Comparison of ENCODE assay signal across 29 cellular contexts in genomic region chr7:90995996-90996395, GRCh38.
"Had no signal": no experiment of that assay in that cellular context is flagged by ENCODE, and none has a peak within 500 bp of the region (broad histone marks: within the 10 kb centered on the region; RNA-seq: fewer than 3 reads in every experiment).

No MANE protein-coding gene starts in this region.

- H3K27me3 Mint-ChIP-seq: stimulated activated naive CD8-positive, alpha-beta T cell treated with anti-CD3 and anti-CD28 coated beads, Interleukin-15, amount 100 ng/mL, for 72 hours; type B pancreatic cell had no signal

- H3K27ac ChIP-seq: neutrophil, pancreas, prostate gland, right lobe of liver, sigmoid colon, suprapubic skin, testis, tibial artery, transverse colon, upper lobe of right lung, uterus had no signal

- H3K36me3 ChIP-seq: neutrophil, pancreas, prostate gland, right lobe of liver, sigmoid colon, suprapubic skin, tibial artery, transverse colon, upper lobe of right lung, uterus had no signal

- H3K36me3 Mint-ChIP-seq: naive thymus-derived CD4-positive, alpha-beta T cell; natural killer cell; stimulated activated effector memory CD8-positive, alpha-beta T cell treated with anti-CD3 and anti-CD28 coated beads, Interleukin-12 subunit alpha, Interleukin-12 subunit beta, amount 100 ng/mL, for 72 hours; type B pancreatic cell had no signal

- H3K4me1 Mint-ChIP-seq: naive thymus-derived CD4-positive, alpha-beta T cell; natural killer cell; stimulated activated effector memory CD8-positive, alpha-beta T cell treated with anti-CD3 and anti-CD28 coated beads, Interleukin-12 subunit alpha, Interleukin-12 subunit beta, amount 100 ng/mL, for 72 hours; stimulated activated naive CD8-positive, alpha-beta T cell treated with anti-CD3 and anti-CD28 coated beads, Interleukin-15, amount 100 ng/mL, for 72 hours had no signal

- H3K4me1 ChIP-seq: pancreas, prostate gland, right lobe of liver, suprapubic skin, testis, tibial artery, transverse colon, upper lobe of right lung, uterus had no signal

- DNase-seq: naive thymus-derived CD4-positive, alpha-beta T cell; natural killer cell; nucleus accumbens; pancreas; retina; right cardiac atrium; right lobe of liver; sigmoid colon; small intestine; stimulated activated CD4-positive, alpha-beta T cell treated with anti-CD3 and anti-CD28 coated beads, Interleukin-15, amount 100 ng/mL, for 24 hours; stimulated activated CD4-positive, alpha-beta T cell treated with anti-CD3 and anti-CD28 coated beads, Interleukin-2, amount 100 ng/mL, for 24 hours; stimulated activated CD4-positive, alpha-beta T cell treated with anti-CD3 and anti-CD28 coated beads, Interleukin-2, amount 100 ng/mL, for 48 hours; stimulated activated CD4-positive, alpha-beta T cell treated with anti-CD3 and anti-CD28 coated beads, Interleukin-4, amount 100 ng/mL, for 24 hours; stimulated activated naive CD4-positive, alpha-beta T cell; stimulated activated naive CD8-positive, alpha-beta T cell treated with anti-CD3 and anti-CD28 coated beads, Interleukin-15, amount 100 ng/mL, for 72 hours; stimulated activated naive CD8-positive, alpha-beta T cell treated with anti-CD3 and anti-CD28 coated beads, Interleukin-15, Interleukin-2, amounts not matched to agents 100 U/mL and 50 U/mL, for 24 hours; substantia nigra; testis; tibial artery; transverse colon; upper lobe of right lung; uterus had no signal

- H3K27me3 ChIP-seq: neutrophil, pancreas, right lobe of liver, sigmoid colon, suprapubic skin, testis, tibial artery, transverse colon, upper lobe of right lung, uterus had no signal

- H3K4me3 ChIP-seq: pancreas, prostate gland, right lobe of liver, sigmoid colon, suprapubic skin, testis, tibial artery, transverse colon, upper lobe of right lung, uterus had no signal

- H3K27ac Mint-ChIP-seq: naive thymus-derived CD4-positive, alpha-beta T cell; natural killer cell; nephron; stimulated activated effector memory CD8-positive, alpha-beta T cell treated with anti-CD3 and anti-CD28 coated beads, Interleukin-12 subunit alpha, Interleukin-12 subunit beta, amount 100 ng/mL, for 72 hours; stimulated activated naive CD8-positive, alpha-beta T cell treated with anti-CD3 and anti-CD28 coated beads, Interleukin-15, amount 100 ng/mL, for 72 hours; type B pancreatic cell had no signal

- H3K4me3 Mint-ChIP-seq: naive thymus-derived CD4-positive, alpha-beta T cell; natural killer cell; nephron; neural crest cell; stimulated activated effector memory CD8-positive, alpha-beta T cell treated with anti-CD3 and anti-CD28 coated beads, Interleukin-12 subunit alpha, Interleukin-12 subunit beta, amount 100 ng/mL, for 72 hours; stimulated activated naive CD8-positive, alpha-beta T cell treated with anti-CD3 and anti-CD28 coated beads, Interleukin-15, amount 100 ng/mL, for 72 hours; type B pancreatic cell had no signal

- H3K9me3 Mint-ChIP-seq: nephron; neural crest cell; stimulated activated naive CD8-positive, alpha-beta T cell treated with anti-CD3 and anti-CD28 coated beads, Interleukin-15, amount 100 ng/mL, for 72 hours; type B pancreatic cell had no signal

- H3K9me3 ChIP-seq: neutrophil, pancreas, prostate gland, right lobe of liver, sigmoid colon, suprapubic skin, testis, tibial artery, transverse colon, upper lobe of right lung, uterus had no signal

- ATAC-seq: naive thymus-derived CD4-positive, alpha-beta T cell; natural killer cell; pancreas; right cardiac atrium; right lobe of liver; stimulated activated effector memory CD8-positive, alpha-beta T cell treated with anti-CD3 and anti-CD28 coated beads, Interleukin-12 subunit alpha, Interleukin-12 subunit beta, amount 100 ng/mL, for 72 hours; stimulated activated naive CD8-positive, alpha-beta T cell treated with anti-CD3 and anti-CD28 coated beads, Interleukin-15, amount 100 ng/mL, for 72 hours; stimulated activated naive CD8-positive, alpha-beta T cell treated with anti-CD3 and anti-CD28 coated beads, Interleukin-15, Interleukin-2, amounts not matched to agents 100 U/mL and 50 U/mL, for 24 hours; upper lobe of right lung had no signal
